ENCODE assay signal across 30 cellular contexts in the genomic region with DNA sequence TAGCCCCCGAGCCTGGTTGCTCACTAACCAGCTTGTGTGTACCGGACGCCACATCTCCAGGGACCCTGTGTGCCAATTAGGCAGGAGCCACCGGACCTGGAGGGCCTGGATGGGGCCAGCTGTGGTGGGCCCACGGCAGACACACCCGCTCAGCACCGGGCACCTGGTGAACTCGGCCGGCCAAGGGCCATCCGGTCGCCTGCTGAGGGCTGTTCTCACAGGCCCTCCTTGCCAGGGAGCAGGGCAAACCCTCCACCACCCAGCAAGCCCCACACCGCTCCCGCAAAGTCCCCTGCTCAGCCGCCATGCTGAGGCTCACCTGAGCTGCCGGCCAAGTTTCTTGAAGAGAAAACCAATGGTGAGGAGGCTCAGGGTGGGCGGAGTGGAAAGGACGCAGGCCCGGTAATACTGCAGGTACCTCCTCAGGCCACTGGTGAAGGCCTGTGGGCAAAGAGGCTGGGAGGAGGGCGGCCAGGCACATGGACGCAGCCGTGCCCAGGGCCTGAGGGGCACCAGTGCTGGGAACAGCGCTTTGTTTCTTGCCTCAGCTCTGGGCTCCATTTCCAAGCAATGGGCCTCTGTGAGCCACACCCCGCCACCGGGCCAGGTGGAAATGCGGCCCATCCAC.
"Had no signal": no experiment of that assay in that cellular context is flagged by ENCODE, and none has a peak within 500 bp of the region (broad histone marks: within the 10 kb centered on the region; RNA-seq: fewer than 3 reads in every experiment).

No MANE protein-coding gene starts in this region.

- H3K9ac ChIP-seq: SK-N-SH had no signal

- H3K9me3 Mint-ChIP-seq: activated CD4-positive, alpha-beta T cell treated with anti-CD3 and anti-CD28 coated beads, Interleukin-2, amount 10 ng/mL, durations not matched to agents 7 days and 5 days; activated naive CD4-positive, alpha-beta T cell treated with anti-CD3 and anti-CD28 coated beads for 36 hours; activated naive CD4-positive, alpha-beta T cell treated with anti-CD3 and anti-CD28 coated beads, Interleukin-2, amount 50 U/mL, for 72 hours; activated T-cell treated with anti-CD3 and anti-CD28 coated beads, Interleukin-2, amount 50 U/mL, for 4 hours; activated T-helper 1 cell treated with anti-CD3 and anti-CD28 coated beads, Interleukin-12 subunit alpha, Interleukin-12 subunit beta, Interleukin-2, Interleukin-4 antibody, amounts not matched to agents 30 ng/mL and 10 ng/mL and 1 ng/mL, durations not matched to agents 14 hours and 24 hours and 36 hours; T-helper 1 cell treated with Interleukin-12 subunit alpha and Interleukin-12 subunit beta and Interleukin-4 antibody, amounts not matched to agents 30 μg/mL and 1 μg/mL, for 36 hours; T-helper 2 cell treated with Interferon-gamma antibody and Interleukin-4, amounts not matched to agents 5 μg/mL and 100 μg/mL, for 36 hours had no signal

- H3K27me3 ChIP-seq: adrenal gland, body of pancreas, breast epithelium, SJSA1 had no signal

- H3K9me3 ChIP-seq: adrenal gland, body of pancreas, breast epithelium, SJSA1, SK-N-SH had no signal

- H3K4me2 ChIP-seq: SK-N-SH had no signal

- DNase-seq: activated CD4-positive, alpha-beta T cell treated with anti-CD3 and anti-CD28 coated beads for 36 hours; activated CD4-positive, alpha-beta T cell treated with anti-CD3 and anti-CD28 coated beads, Interleukin-2, amount 10 ng/mL, durations not matched to agents 7 days and 5 days; activated CD4-positive, alpha-beta T cell treated with anti-CD3 and anti-CD28 coated beads, Interleukin-2, amount 50 U/mL, for 48 hours; activated CD8-positive, alpha-beta memory T cell treated with anti-CD3 and anti-CD28 coated beads, Interleukin-2, amount 50 U/mL, for 4 hours; activated gamma-delta T cell treated with Interleukin-2 at 50 U/mL for 16 hours; activated naive CD4-positive, alpha-beta T cell treated with anti-CD3 and anti-CD28 coated beads for 36 hours; activated T-cell treated with anti-CD3 and anti-CD28 coated beads for 4 hours; activated T-cell treated with anti-CD3 and anti-CD28 coated beads, Interleukin-2, amount 50 U/mL, for 4 hours; adrenal gland; body of pancreas; Karpas-422; KBM-7; NCI-H1048; NCI-H1105 treated with DMSO at 0.1 percent for 48 hours; NCI-H1436; NCI-H1694; NCI-H1930; NCI-H2081 treated with DMSO at 0.1 percent for 48 hours; NCI-H226; NCI-H446 treated with DMSO at 0.1 percent for 48 hours; NCI-H524 treated with DMSO at 0.1 percent for 48 hours; NK-92 treated with Interleukin-12 subunit alpha and Interleukin-12 subunit beta, amount 100 ng/mL, for 24 hours; SHP77 treated with DMSO at 0.1 percent for 48 hours; SK-N-SH had no signal

- H3K4me3 Mint-ChIP-seq: activated CD4-positive, alpha-beta T cell treated with anti-CD3 and anti-CD28 coated beads for 36 hours; activated CD4-positive, alpha-beta T cell treated with anti-CD3 and anti-CD28 coated beads, Interleukin-2, amount 10 ng/mL, durations not matched to agents 7 days and 5 days; activated naive CD4-positive, alpha-beta T cell treated with anti-CD3 and anti-CD28 coated beads for 36 hours; activated T-cell treated with anti-CD3 and anti-CD28 coated beads, Interleukin-2, amount 50 U/mL, for 4 hours; activated T-helper 1 cell treated with anti-CD3 and anti-CD28 coated beads, Interleukin-12 subunit alpha, Interleukin-12 subunit beta, Interleukin-2, Interleukin-4 antibody, amounts not matched to agents 30 ng/mL and 10 ng/mL and 1 ng/mL, durations not matched to agents 14 hours and 24 hours and 36 hours; T-helper 1 cell treated with Interleukin-12 subunit alpha and Interleukin-12 subunit beta and Interleukin-4 antibody, amounts not matched to agents 30 μg/mL and 1 μg/mL, for 36 hours; T-helper 2 cell treated with Interferon-gamma antibody and Interleukin-4, amounts not matched to agents 5 μg/mL and 100 μg/mL, for 36 hours had no signal

- H3K27ac Mint-ChIP-seq: activated CD4-positive, alpha-beta T cell treated with anti-CD3 and anti-CD28 coated beads for 36 hours; activated naive CD4-positive, alpha-beta T cell treated with anti-CD3 and anti-CD28 coated beads for 36 hours; activated T-helper 1 cell treated with anti-CD3 and anti-CD28 coated beads, Interleukin-12 subunit alpha, Interleukin-12 subunit beta, Interleukin-2, Interleukin-4 antibody, amounts not matched to agents 30 ng/mL and 10 ng/mL and 1 ng/mL, durations not matched to agents 14 hours and 24 hours and 36 hours; T-helper 2 cell treated with Interferon-gamma antibody and Interleukin-4, amounts not matched to agents 5 μg/mL and 100 μg/mL, for 36 hours had no signal

- H3K27me3 Mint-ChIP-seq: activated CD4-positive, alpha-beta T cell treated with anti-CD3 and anti-CD28 coated beads for 36 hours; activated CD4-positive, alpha-beta T cell treated with anti-CD3 and anti-CD28 coated beads, Interleukin-2, amount 10 ng/mL, durations not matched to agents 7 days and 5 days had no signal

- H3K27ac ChIP-seq: adrenal gland, body of pancreas, breast epithelium, SJSA1 had no signal

- H3K4me1 Mint-ChIP-seq: activated CD4-positive, alpha-beta T cell treated with anti-CD3 and anti-CD28 coated beads for 36 hours; activated CD4-positive, alpha-beta T cell treated with anti-CD3 and anti-CD28 coated beads, Interleukin-2, amount 10 ng/mL, durations not matched to agents 7 days and 5 days had no signal

- H3K36me3 Mint-ChIP-seq: activated naive CD4-positive, alpha-beta T cell treated with anti-CD3 and anti-CD28 coated beads, Interleukin-2, amount 50 U/mL, for 72 hours had no signal

- H3K4me3 ChIP-seq: adrenal gland, body of pancreas, breast epithelium, SJSA1 had no signal

- H3K4me1 ChIP-seq: adrenal gland, breast epithelium, SJSA1 had no signal
